Comparison of ENCODE assay signal across 1 cellular context in genomic region chr7:106196460-106197021, GRCh38.
TF ChIP-seq lines count a peak whose summit lies in the region.

No MANE protein-coding gene starts in this region.

TF ChIP-seq in HepG2, 621 proteins besides CTCF, POLR2A, EP300 and RAD21 (continued from another document and continues in another):
- TF ChIP-seq ZNF512B (CRISPR knock-in tag; IDR thresholded peaks at IDR 0.05; ENCODE audit: borderline replicate concordance) (no peak), ZFP36L1 (CRISPR knock-in tag; IDR thresholded peaks at IDR 0.05) (no peak), RARA (CRISPR knock-in tag; IDR thresholded peaks at IDR 0.05) (no peak), MED1 (CRISPR knock-in tag; IDR thresholded peaks at IDR 0.05) (no peak; the same call in 1 of the 2 replicates), ZNF770 (CRISPR knock-in tag; IDR thresholded peaks at IDR 0.05) (peak; percentile 72), HNF4A (CRISPR knock-in tag; IDR thresholded peaks at IDR 0.05) (peak; percentile 76), HOXA5 (CRISPR knock-in tag; IDR thresholded peaks at IDR 0.05) (0 out of 2 replicates have a peak, but pooled peaks have one; percentile 43), ATF7 (IDR thresholded peaks at IDR 0.05) (no peak), ATF7 (CRISPR knock-in tag; IDR thresholded peaks at IDR 0.05) (no peak), GTF2F1 (IDR thresholded peaks at IDR 0.05; ENCODE audit: low read length) (no peak), ZNF777 (CRISPR knock-in tag; IDR thresholded peaks at IDR 0.05) (no peak), SOX6 (IDR thresholded peaks at IDR 0.05) (no peak), SOX6 (CRISPR knock-in tag; IDR thresholded peaks at IDR 0.05) (peak; percentile 38; the same call in 1 of the 2 replicates), TBX2 (CRISPR knock-in tag; IDR thresholded peaks at IDR 0.05; ENCODE audit: borderline replicate concordance) (no peak), TARDBP (CRISPR knock-in tag; IDR thresholded peaks at IDR 0.05) (no peak), MXI1 (IDR thresholded peaks at IDR 0.05; ENCODE audit: borderline replicate concordance, low read depth, low read length) (peak; percentile 29; the same call in 1 of the 3 replicates), TCF7 (IDR thresholded peaks at IDR 0.05; ENCODE audit: low read depth) (0 out of 2 replicates have a peak, but pooled peaks have one; percentile 16), ZNF646 (CRISPR knock-in tag; IDR thresholded peaks at IDR 0.05) (no peak), HNF1A (IDR thresholded peaks at IDR 0.05; ENCODE audit: low read depth) (no peak), HNF1A (CRISPR knock-in tag; IDR thresholded peaks at IDR 0.05; ENCODE audit: borderline replicate concordance) (no peak), MYNN (CRISPR knock-in tag; IDR thresholded peaks at IDR 0.05; ENCODE audit: low read depth) (no peak), NR2F2 (IDR thresholded peaks at IDR 0.05; ENCODE audit: borderline replicate concordance, low read depth) (peak; percentile 61; the same call in 1 of the 2 replicates), SNAI1 (CRISPR knock-in tag; IDR thresholded peaks at IDR 0.05; ENCODE audit: borderline replicate concordance) (no peak), TP53 (CRISPR knock-in tag; conservative IDR thresholded peaks at IDR 0.05) (no peak), BCL6 (CRISPR knock-in tag; IDR thresholded peaks at IDR 0.05) (no peak), ISL2 (CRISPR knock-in tag; IDR thresholded peaks at IDR 0.05) (peak; percentile 37; the same call in 1 of the 2 replicates), ZSCAN30 (CRISPR knock-in tag; IDR thresholded peaks at IDR 0.05) (no peak), TOE1 (CRISPR knock-in tag; IDR thresholded peaks at IDR 0.05) (no peak), ZNF652 (CRISPR knock-in tag; IDR thresholded peaks at IDR 0.05; ENCODE audit: borderline replicate concordance, low read depth) (no peak), FOXK1 (CRISPR knock-in tag; IDR thresholded peaks at IDR 0.05; ENCODE audit: borderline replicate concordance, low read depth) (peak; percentile 19; the same call in 1 of the 2 replicates), MED8 (CRISPR knock-in tag; IDR thresholded peaks at IDR 0.05; ENCODE audit: insufficient replicate concordance) (no peak), STAG1 (CRISPR knock-in tag; IDR thresholded peaks at IDR 0.05) (no peak), ZNF609 (CRISPR knock-in tag; IDR thresholded peaks at IDR 0.05; ENCODE audit: borderline replicate concordance) (peak; percentile 79), MAFG (CRISPR knock-in tag; IDR thresholded peaks at IDR 0.05) (no peak), ARNTL (CRISPR knock-in tag; IDR thresholded peaks at IDR 0.05) (peak; percentile 38; the same call in 1 of the 2 replicates), DRAP1 (CRISPR knock-in tag; IDR thresholded peaks at IDR 0.05) (no peak), NBN (conservative IDR thresholded peaks at IDR 0.05) (no peak), SIN3B (IDR thresholded peaks at IDR 0.05; ENCODE audit: low read length) (no peak), E2F1 (CRISPR knock-in tag; IDR thresholded peaks at IDR 0.05) (no peak), AGO1 (IDR thresholded peaks at IDR 0.05; ENCODE audit: low read depth, low read length, poor library complexity, severe bottlenecking) (no peak), HNRNPL (IDR thresholded peaks at IDR 0.05; ENCODE audit: low read depth, low read length) (no peak), ZNF780A (CRISPR knock-in tag; IDR thresholded peaks at IDR 0.05) (no peak), THAP11 (CRISPR knock-in tag; IDR thresholded peaks at IDR 0.05) (0 out of 2 replicates have a peak, but pooled peaks have one; percentile 20), RCOR2 (CRISPR knock-in tag; IDR thresholded peaks at IDR 0.05) (peak; percentile 85)
